Comparison of ENCODE assay signal across 8 cellular contexts in the genomic region with DNA sequence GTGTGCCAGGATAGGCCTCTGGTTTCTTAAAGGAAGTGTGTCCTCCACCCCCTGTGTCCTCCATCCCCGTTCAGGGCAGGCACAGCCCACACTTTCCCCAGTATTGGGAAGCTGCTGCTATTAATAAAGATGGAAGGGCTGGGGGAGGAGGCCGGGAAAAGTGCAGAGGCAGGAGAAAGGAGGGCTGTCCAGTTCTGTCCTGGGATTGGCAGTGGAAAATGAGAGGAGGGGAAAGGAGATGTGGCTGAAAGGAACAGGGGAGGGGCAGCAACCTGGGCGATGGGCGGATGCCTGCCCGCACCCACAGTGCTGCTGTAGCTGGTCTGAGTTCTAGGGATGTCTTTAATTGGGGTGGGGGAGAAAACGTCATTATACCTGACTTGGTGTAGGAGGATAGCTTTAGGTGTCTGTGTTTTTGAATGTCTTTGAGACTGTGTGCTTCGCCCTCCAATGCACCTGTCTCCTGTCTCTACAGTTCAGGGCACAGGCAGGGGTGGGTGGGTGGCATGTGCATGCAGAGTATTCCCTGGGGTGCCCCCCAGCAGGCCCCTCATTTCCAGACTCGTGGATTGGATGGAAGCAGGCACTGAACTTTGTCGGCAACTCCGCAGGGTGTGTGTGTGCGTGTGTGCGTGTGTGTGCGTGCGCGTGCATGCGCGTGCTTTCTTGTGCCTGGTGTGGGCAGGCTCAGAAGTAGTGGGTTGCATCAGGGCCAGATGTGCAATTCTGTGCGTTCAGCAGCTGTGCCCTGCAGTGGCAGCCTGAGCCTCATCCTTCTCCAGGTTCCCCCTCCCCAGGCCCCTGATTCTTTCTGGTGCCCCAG. TPM values are rescaled to one million over a fixed set of nuclear protein-coding genes. Genes with fewer than 3 reads are reported as not detected.
DNase-seq lines count a peak whose midpoint lies in the region; ATAC-seq and TF ChIP-seq lines count a peak whose summit lies in the region.

No MANE protein-coding gene starts in this region.

- DNase-seq in COLO829 (ENCODE audit: low spot score) = peak; percentile 68
- peak; percentile 39 for DNase-seq in NOMO-1 treated with DMSO at 0.1 percent for 48 hours (lab: John Stamatoyannopoulos, UW; ENCODE audit: unreplicated experiment)
- DNase-seq in activated naive CD8-positive, alpha-beta T cell treated with anti-CD3 and anti-CD28 coated beads, Interleukin-2, amount 10 ng/mL, durations not matched to agents 7 days and 5 days = peak; percentile 68
- DNase-seq in cardiac muscle cell (ENCODE audit: low read depth in 1 of 2, low spot score in 1 of 2) = peak; percentile 58 to 82
- DNase-seq in putamen (ENCODE audit: low spot score) = peak; percentile 70
- no peak for DNase-seq in AG20443 (ENCODE audit: low spot score)
- DNase-seq in GF-D8 (lab: John Stamatoyannopoulos, UW) = no peak

- H3K36me3 Mint-ChIP-seq in activated naive CD8-positive, alpha-beta T cell treated with anti-CD3 and anti-CD28 coated beads, Interleukin-2, amount 10 ng/mL, durations not matched to agents 7 days and 5 days = peaks cover 8% of the 10 kb centered on the region

- H3K4me1 ChIP-seq in cardiac muscle cell (ENCODE audit: low read depth) = peaks cover 33% of the 10 kb centered on the region

- no peaks in the 10 kb centered on the region for H3K9me3 Mint-ChIP-seq in activated naive CD8-positive, alpha-beta T cell treated with anti-CD3 and anti-CD28 coated beads, Interleukin-2, amount 10 ng/mL, durations not matched to agents 7 days and 5 days

- no peaks in the 10 kb centered on the region for H3K36me3 ChIP-seq in cardiac muscle cell

- peak overlapping the region; percentile 96 for H3K27ac ChIP-seq in cardiac muscle cell

- H3K4me3 Mint-ChIP-seq in activated naive CD8-positive, alpha-beta T cell treated with anti-CD3 and anti-CD28 coated beads, Interleukin-2, amount 10 ng/mL, durations not matched to agents 7 days and 5 days = peak overlapping the region; percentile 87

- peaks cover 47% of the 10 kb centered on the region for H3K4me1 Mint-ChIP-seq in activated naive CD8-positive, alpha-beta T cell treated with anti-CD3 and anti-CD28 coated beads, Interleukin-2, amount 10 ng/mL, durations not matched to agents 7 days and 5 days

- H3K9me3 ChIP-seq in cardiac muscle cell (ENCODE audit: low read depth) = no peaks in the 10 kb centered on the region

- H3K27me3 ChIP-seq in cardiac muscle cell = no peaks in the 10 kb centered on the region

- peak overlapping the region; percentile 94 for H3K27ac Mint-ChIP-seq in activated naive CD8-positive, alpha-beta T cell treated with anti-CD3 and anti-CD28 coated beads, Interleukin-2, amount 10 ng/mL, durations not matched to agents 7 days and 5 days

- no peaks in the 10 kb centered on the region for H3K27me3 Mint-ChIP-seq in activated naive CD8-positive, alpha-beta T cell treated with anti-CD3 and anti-CD28 coated beads, Interleukin-2, amount 10 ng/mL, durations not matched to agents 7 days and 5 days

- TF ChIP-seq CTCF in cardiac muscle cell (IDR thresholded peaks at IDR 0.05; ENCODE audit: low read depth, low read length) = no peak

- ATAC-seq in activated naive CD8-positive, alpha-beta T cell treated with anti-CD3 and anti-CD28 coated beads, Interleukin-2, amount 10 ng/mL, durations not matched to agents 7 days and 5 days (ENCODE audit: low read depth) = no peak
- no peak for ATAC-seq in HG03432 (IDR thresholded peaks at IDR 0.05; ENCODE audit: unreplicated experiment)

- POLR2A ChIA-PET in activated naive CD8-positive, alpha-beta T cell treated with anti-CD3 and anti-CD28 coated beads, Interleukin-2, amount 10 ng/mL, durations not matched to agents 7 days and 5 days (lab: Charles Lee) = interaction anchor here (0.8 to 3.9 kb wide), 13 partner anchors 9 to 532 kb away, joined by 3 to 73 read pairs (median 8); partner anchors contain the start of genes ARL3, SFXN2 and SUFU

- peak overlapping the region; percentile 74 for H3K4me3 ChIP-seq in cardiac muscle cell

RNA-seq across cellular contexts. Expression of gene TRIM8, which starts 2.5 kb away (rescaled TPM):
- 10 to 100 TPM; 54.7 to 55.1 TPM for total RNA-seq in activated naive CD8-positive, alpha-beta T cell treated with anti-CD3 and anti-CD28 coated beads, Interleukin-2, amount 10 ng/mL, durations not matched to agents 7 days and 5 days
- total RNA-seq in cardiac muscle cell = 100 and 130 TPM in 2 replicates
- polyA plus RNA-seq in cardiac muscle cell = 59.8 and 65.6 TPM in 2 replicates

Comparison
In these comparisons a context has a peak if more than half of its experiments do, and no peak if none do; other contexts are left out.
1. DNase-seq: peak in COLO829 (single experiment), NOMO-1 treated with DMSO at 0.1 percent for 48 hours (single experiment), activated naive CD8-positive, alpha-beta T cell treated with anti-CD3 and anti-CD28 coated beads, Interleukin-2, amount 10 ng/mL, durations not matched to agents 7 days and 5 days (single experiment), cardiac muscle cell (2 of 2) and putamen (single experiment); none in AG20443 (single experiment) and GF-D8 (single experiment).